ENCODE assay signal across 1 cellular context in the genomic region with DNA sequence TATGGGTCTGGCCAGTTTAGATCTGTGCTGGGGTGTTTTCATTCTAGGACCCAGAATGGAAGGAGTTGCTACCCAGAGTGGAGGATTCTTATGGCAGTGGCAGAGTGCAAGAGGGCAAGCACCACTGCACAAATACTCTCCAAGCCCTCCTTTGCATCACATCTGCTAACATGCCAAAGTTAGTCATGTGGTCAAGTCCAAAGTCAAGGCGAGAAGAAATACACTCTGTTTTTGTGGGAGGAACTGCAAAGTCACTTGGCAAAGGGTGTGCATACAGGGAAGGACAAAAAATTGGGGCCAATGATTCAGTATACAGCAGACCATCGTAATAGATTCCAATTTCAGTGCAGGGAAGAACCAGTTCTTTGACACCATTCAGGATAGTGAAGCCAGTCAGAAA.
TF ChIP-seq lines count a peak whose summit lies in the region.

No MANE protein-coding gene starts in this region.

TF ChIP-seq in HepG2, 621 proteins besides CTCF, POLR2A, EP300 and RAD21:
- peak; percentile 60 for TF ChIP-seq RARA (CRISPR knock-in tag; IDR thresholded peaks at IDR 0.05)
- no peak for TF ChIP-seq ZFP37 (CRISPR knock-in tag; IDR thresholded peaks at IDR 0.05; ENCODE audit: borderline replicate concordance)
- TF ChIP-seq FOSL2 (CRISPR knock-in tag; IDR thresholded peaks at IDR 0.05): peak; percentile 48; the same call in 1 of the 2 replicates
TF ChIP-seq in HepG2: peak in this region for 2.
